In genomic region chr3:54988302-54989022, GRCh38 we compare ENCODE assay signal across 1 cellular context.
A peak's percentile ranks its signal among the peaks of the same experiment; 100 is the strongest.
TF ChIP-seq lines count a peak whose summit lies in the region.

No MANE protein-coding gene starts in this region.

TF ChIP-seq in IMR-90, 13 proteins besides CTCF, POLR2A, EP300 and RAD21:
- TF ChIP-seq RFX5 (IDR thresholded peaks at IDR 0.05; ENCODE audit: low read depth, low read length) (no peak), SMC3 (IDR thresholded peaks at IDR 0.05; ENCODE audit: low read depth, low read length) (no peak), MXI1 (IDR thresholded peaks at IDR 0.05; ENCODE audit: borderline replicate concordance, low read depth, low read length) (0 out of 2 replicates have a peak, but pooled peaks have one; percentile 29), CEBPB (IDR thresholded peaks at IDR 0.05; ENCODE audit: low read depth, low read length) (peak; percentile 71), RCOR1 (IDR thresholded peaks at IDR 0.05; ENCODE audit: insufficient replicate concordance, low read length) (no peak), ELK1 (IDR thresholded peaks at IDR 0.05; ENCODE audit: borderline replicate concordance, low read depth, low read length) (no peak), BHLHE40 (IDR thresholded peaks at IDR 0.05; ENCODE audit: low read depth, low read length) (no peak), NFE2L2 (IDR thresholded peaks at IDR 0.05; ENCODE audit: low read depth, low read length) (no peak), MAFK (IDR thresholded peaks at IDR 0.05; ENCODE audit: low read depth, low read length) (0 out of 2 replicates have a peak, but pooled peaks have one; percentile 25), FOS (IDR thresholded peaks at IDR 0.05; ENCODE audit: low read depth, low read length) (no peak), USF2 (IDR thresholded peaks at IDR 0.05; ENCODE audit: low read depth, low read length) (no peak)
